Comparison of ENCODE assay signal across 20 cellular contexts in genomic region chr14:71525663-71526246, GRCh38.
DNase-seq lines count a peak whose midpoint lies in the region; ATAC-seq and TF ChIP-seq lines count a peak whose summit lies in the region.
"Had no signal": no experiment of that assay in that cellular context is flagged by ENCODE, and none has a peak within 500 bp of the region (broad histone marks: within the 10 kb centered on the region; RNA-seq: fewer than 3 reads in every experiment).

No MANE protein-coding gene starts in this region.

- no peaks in the 10 kb centered on the region for H3K9me3 Mint-ChIP-seq in activated CD8-positive, alpha-beta T cell treated with anti-CD3 and anti-CD28 coated beads for 36 hours
- H3K9me3 Mint-ChIP-seq in activated CD8-positive, alpha-beta T cell treated with anti-CD3 and anti-CD28 coated beads, Interleukin-2, amount 10 ng/mL, durations not matched to agents 7 days and 5 days (ENCODE audit: insufficient read depth), result no peaks in the 10 kb centered on the region
- H3K9me3 Mint-ChIP-seq in chondrocyte (ENCODE audit: low read depth), result no peaks in the 10 kb centered on the region
- no peaks in the 10 kb centered on the region for H3K9me3 Mint-ChIP-seq in stimulated activated naive B cell treated with anti-CD40 and anti-IgM and Interleukin-4, amounts not matched to agents 10 μg/mL and 1 μg/mL and 100 μg/mL, for 72 hours

- POLR2A ChIA-PET in activated CD8-positive, alpha-beta T cell treated with anti-CD3 and anti-CD28 coated beads for 36 hours (lab: Charles Lee), result interaction anchor here (0.9 to 1.0 kb wide), 4 partner anchors 10 to 58 kb away, joined by 3 read pairs; no protein-coding TSS in a partner anchor
- POLR2A ChIA-PET in activated CD8-positive, alpha-beta T cell treated with anti-CD3 and anti-CD28 coated beads, Interleukin-2, amount 10 ng/mL, durations not matched to agents 7 days and 5 days (lab: Charles Lee), result no interaction called here

- H3K27ac Mint-ChIP-seq in activated CD8-positive, alpha-beta T cell treated with anti-CD3 and anti-CD28 coated beads for 36 hours, result peak overlapping the region; percentile 48
- no peak overlapping the region for H3K27ac Mint-ChIP-seq in activated CD8-positive, alpha-beta T cell treated with anti-CD3 and anti-CD28 coated beads, Interleukin-2, amount 10 ng/mL, durations not matched to agents 7 days and 5 days
- peak overlapping the region; percentile 19 for H3K27ac Mint-ChIP-seq in chondrocyte (ENCODE audit: unreplicated experiment)
- H3K27ac Mint-ChIP-seq in stimulated activated naive B cell treated with anti-CD40 and anti-IgM and Interleukin-4, amounts not matched to agents 10 μg/mL and 1 μg/mL and 100 μg/mL, for 72 hours, result peak overlapping the region; percentile 59

- no peak overlapping the region for H3K4me3 Mint-ChIP-seq in activated CD8-positive, alpha-beta T cell treated with anti-CD3 and anti-CD28 coated beads for 36 hours
- H3K4me3 Mint-ChIP-seq in activated CD8-positive, alpha-beta T cell treated with anti-CD3 and anti-CD28 coated beads, Interleukin-2, amount 10 ng/mL, durations not matched to agents 7 days and 5 days, result no peak overlapping the region
- no peak overlapping the region for H3K4me3 Mint-ChIP-seq in chondrocyte (ENCODE audit: unreplicated experiment)
- no peak overlapping the region for H3K4me3 Mint-ChIP-seq in stimulated activated naive B cell treated with anti-CD40 and anti-IgM and Interleukin-4, amounts not matched to agents 10 μg/mL and 1 μg/mL and 100 μg/mL, for 72 hours

- no peak for ATAC-seq in activated CD8-positive, alpha-beta T cell treated with anti-CD3 and anti-CD28 coated beads for 36 hours
- ATAC-seq in activated CD8-positive, alpha-beta T cell treated with anti-CD3 and anti-CD28 coated beads, Interleukin-2, amount 10 ng/mL, durations not matched to agents 7 days and 5 days, result no peak
- no peak for ATAC-seq in stimulated activated naive B cell treated with anti-CD40 and anti-IgM and Interleukin-4, amounts not matched to agents 10 μg/mL and 1 μg/mL and 100 μg/mL, for 72 hours (replicated peaks)
- ATAC-seq in GM21528 (IDR thresholded peaks at IDR 0.05; ENCODE audit: low FRiP score, unreplicated experiment), result no peak

- no peaks in the 10 kb centered on the region for H3K27me3 Mint-ChIP-seq in activated CD8-positive, alpha-beta T cell treated with anti-CD3 and anti-CD28 coated beads for 36 hours
- no peaks in the 10 kb centered on the region for H3K27me3 Mint-ChIP-seq in activated CD8-positive, alpha-beta T cell treated with anti-CD3 and anti-CD28 coated beads, Interleukin-2, amount 10 ng/mL, durations not matched to agents 7 days and 5 days (ENCODE audit: low read depth)
- no peaks in the 10 kb centered on the region for H3K27me3 Mint-ChIP-seq in chondrocyte (ENCODE audit: low read depth)
- no peaks in the 10 kb centered on the region for H3K27me3 Mint-ChIP-seq in stimulated activated naive B cell treated with anti-CD40 and anti-IgM and Interleukin-4, amounts not matched to agents 10 μg/mL and 1 μg/mL and 100 μg/mL, for 72 hours

- no peak for TF ChIP-seq CTCF in activated CD8-positive, alpha-beta T cell treated with anti-CD3 and anti-CD28 coated beads for 36 hours (IDR thresholded peaks at IDR 0.05)
- TF ChIP-seq CTCF in chondrocyte (IDR thresholded peaks at IDR 0.05), result no peak

- intact Hi-C loops in activated CD8-positive, alpha-beta T cell treated with anti-CD3 and anti-CD28 coated beads for 36 hours (cut with micrococcal nuclease), result no loop called here

- H3K4me1 Mint-ChIP-seq in activated CD8-positive, alpha-beta T cell treated with anti-CD3 and anti-CD28 coated beads for 36 hours (ENCODE audit: low read depth), result peaks cover 25% of the 10 kb centered on the region
- peaks cover 9% of the 10 kb centered on the region for H3K4me1 Mint-ChIP-seq in activated CD8-positive, alpha-beta T cell treated with anti-CD3 and anti-CD28 coated beads, Interleukin-2, amount 10 ng/mL, durations not matched to agents 7 days and 5 days (ENCODE audit: low read depth)
- H3K4me1 Mint-ChIP-seq in chondrocyte (ENCODE audit: low read depth), result peaks cover 54% of the 10 kb centered on the region
- H3K4me1 Mint-ChIP-seq in stimulated activated naive B cell treated with anti-CD40 and anti-IgM and Interleukin-4, amounts not matched to agents 10 μg/mL and 1 μg/mL and 100 μg/mL, for 72 hours, result peaks cover 26 to 57% of the 10 kb centered on the region in 2 donors

- no peak for DNase-seq in activated CD8-positive, alpha-beta T cell treated with anti-CD3 and anti-CD28 coated beads for 36 hours
- DNase-seq in activated CD8-positive, alpha-beta T cell treated with anti-CD3 and anti-CD28 coated beads, Interleukin-2, amount 10 ng/mL, durations not matched to agents 7 days and 5 days, result no peak
- DNase-seq in NCI-H69 (lab: John Stamatoyannopoulos, UW) (peak; percentile 52), chondrocyte (ENCODE audit: low spot score) (no peak), kidney tubule cell (ENCODE audit: low spot score) (no peak), T1000 (lab: John Stamatoyannopoulos, UW) (no peak)
- no peak for DNase-seq in stimulated activated naive B cell treated with anti-CD40 and anti-IgM and Interleukin-4, amounts not matched to agents 10 μg/mL and 1 μg/mL and 100 μg/mL, for 72 hours
- DNase-seq: C1 segment of cervical spinal cord, DMS153, EL, GM23248, NCI-H1048, NCI-H1436 treated with DMSO at 0.1 percent for 48 hours, NCI-H2029 treated with DMSO at 0.1 percent for 48 hours, NCI-H226, NCI-H526 treated with DMSO at 0.1 percent for 48 hours, OCI-M1, RPMI8226, SIG-M5 had no signal

- H3K36me3 Mint-ChIP-seq in activated CD8-positive, alpha-beta T cell treated with anti-CD3 and anti-CD28 coated beads for 36 hours (ENCODE audit: low read depth), result peaks cover 18% of the 10 kb centered on the region
- H3K36me3 Mint-ChIP-seq in activated CD8-positive, alpha-beta T cell treated with anti-CD3 and anti-CD28 coated beads, Interleukin-2, amount 10 ng/mL, durations not matched to agents 7 days and 5 days (ENCODE audit: low read depth), result peaks cover 18% of the 10 kb centered on the region
- peaks cover 3% of the 10 kb centered on the region for H3K36me3 Mint-ChIP-seq in chondrocyte (ENCODE audit: low read depth)
- peaks cover 32 to 53% of the 10 kb centered on the region in 2 donors for H3K36me3 Mint-ChIP-seq in stimulated activated naive B cell treated with anti-CD40 and anti-IgM and Interleukin-4, amounts not matched to agents 10 μg/mL and 1 μg/mL and 100 μg/mL, for 72 hours

- CTCF ChIA-PET in activated CD8-positive, alpha-beta T cell treated with anti-CD3 and anti-CD28 coated beads for 36 hours (lab: Charles Lee), result no interaction called here
- CTCF ChIA-PET in activated CD8-positive, alpha-beta T cell treated with anti-CD3 and anti-CD28 coated beads, Interleukin-2, amount 10 ng/mL, durations not matched to agents 7 days and 5 days (lab: Charles Lee), result no interaction called here
